7 cellular contexts compared by ENCODE assay signal in the genomic region with DNA sequence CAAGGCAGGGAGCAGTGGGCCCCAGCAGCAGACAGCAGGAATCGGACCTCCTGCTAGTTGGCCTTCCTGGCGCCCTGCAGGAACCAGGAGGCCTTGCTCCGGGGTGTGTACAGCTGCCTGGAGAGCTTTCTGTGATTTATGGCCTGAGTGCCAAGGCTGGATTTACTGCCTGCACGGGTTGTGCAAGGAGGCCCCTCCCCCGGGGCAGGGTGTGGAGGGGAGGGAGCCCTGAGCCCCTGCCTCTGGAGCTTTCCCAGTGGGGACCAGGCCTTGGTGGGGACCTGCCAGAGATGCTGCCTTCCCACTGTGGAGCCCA. TPM values are rescaled to one million over a fixed set of nuclear protein-coding genes. Genes with fewer than 3 reads are reported as not detected.
DNase-seq lines count a peak whose midpoint lies in the region; TF ChIP-seq lines count a peak whose summit lies in the region.

No MANE protein-coding gene starts in this region.

- peaks cover 0 to 39% (median 13%) of the 10 kb centered on the region in 6 donors for H3K4me1 ChIP-seq in spleen

- H3K27ac ChIP-seq in spleen (peak overlapping the region in 1 of 8 donors; percentile 18), coronary artery (no peak overlapping the region)

- no peaks in the 10 kb centered on the region for H3K27me3 ChIP-seq in spleen (replicated peaks in 1 of 7)

- TF ChIP-seq CTCF in fibroblast of the aortic adventitia (IDR thresholded peaks at IDR 0.05; ENCODE audit: insufficient read depth, low read length) (no peak), spleen (IDR thresholded peaks at IDR 0.05 in 8 of 11, conservative IDR thresholded peaks at IDR 0.05 in 3 of 11) (no peak), coronary artery (IDR thresholded peaks at IDR 0.05) (no peak)

- in situ Hi-C loops in ACHN (cut with HindIII; ENCODE audit: low pct_ligation_motif_present, low pct_unique_long_range_greater_than_20kb, low sequenced_read_pairs): no loop called here

- H3K9me3 ChIP-seq in spleen: peaks cover 0 to 11% (median 3%) of the 10 kb centered on the region in 8 donors

- H3K4me3 ChIP-seq in fibroblast of the aortic adventitia (ENCODE audit: low read depth, low read length) (no peak overlapping the region), spleen (no peak overlapping the region), coronary artery (no peak overlapping the region)

- no peaks in the 10 kb centered on the region for H3K36me3 ChIP-seq in spleen

- intact Hi-C loops in spleen (cut with DNase I; ENCODE audit: low total_unique reads): no loop called here

- no peak for TF ChIP-seq POLR2A in spleen (IDR thresholded peaks at IDR 0.05)

- DNase-seq in HT-29 (ENCODE audit: low spot score) (peak; percentile 79), NCI-H526 treated with DMSO at 0.1 percent for 48 hours (lab: John Stamatoyannopoulos, UW) (peak; percentile 40), fibroblast of the aortic adventitia (ENCODE audit: low read depth) (peak; percentile 59), spleen (peak; percentile 78), ACHN (no peak), coronary artery (ENCODE audit: low spot score) (no peak), NCI-H1694 treated with DMSO at 0.1 percent for 48 hours (lab: John Stamatoyannopoulos, UW) (no peak)

- 18 to 45% (median 26%) methylated on average over 4 to 5 of the region's 5 CpGs for WGBS in spleen, 5 donors

RNA-seq across cellular contexts. Expression of a gene that starts 7.2 kb away (rescaled TPM):
- total RNA-seq in HT-29 (2014; rRNA removed; shearing (Covaris generic)): 43.7 and 60.8 TPM in 2 replicates
- total RNA-seq in fibroblast of the aortic adventitia (ENCODE audit: low replicate concordance): 29.7 and 73.7 TPM in 2 replicates
- 100 to 1,000 TPM in 3 of 7 donors, 10 to 100 TPM in 4; 67.2 to 126 (median 96.3) TPM for total RNA-seq in spleen
- polyA plus RNA-seq in spleen: 10 to 100 TPM; 26.6 to 61.5 (median 38.0) TPM

RNA-seq across cellular contexts. Expression of a gene that starts 22.3 kb away (rescaled TPM):
- 63.3 and 65.3 TPM in 2 replicates for total RNA-seq in HT-29 (2014; rRNA removed; shearing (Covaris generic))
- 29.6 and 41.7 TPM in 2 replicates for total RNA-seq in fibroblast of the aortic adventitia (ENCODE audit: low replicate concordance)
- 10 to 100 TPM; 18.3 to 35.6 (median 23.6) TPM for total RNA-seq in spleen
- 1 to 10 TPM; 3.9 to 5.5 (median 4.0) TPM for polyA plus RNA-seq in spleen

Comparison
In these comparisons a context has a peak if more than half of its experiments do, and no peak if none do; other contexts are left out.
1. DNase-seq: peak in HT-29 (single experiment), NCI-H526 treated with DMSO at 0.1 percent for 48 hours (single experiment), fibroblast of the aortic adventitia (single experiment) and spleen (single experiment); none in ACHN (single experiment), coronary artery (single experiment) and NCI-H1694 treated with DMSO at 0.1 percent for 48 hours (single experiment).